ENCODE assay signal across 7 cellular contexts in genomic region chr5:169805937-169806700, GRCh38.
DNase-seq lines count a peak whose midpoint lies in the region; ATAC-seq lines count a peak whose summit lies in the region.

No MANE protein-coding gene starts in this region.

- no peak for DNase-seq in naive B cell
- no peak for DNase-seq in effector CD4-positive, alpha-beta T cell
- DNase-seq in stimulated activated naive CD4-positive, alpha-beta T cell treated with Interleukin-2 at 50 U/mL for 16 hours (lab: John Stamatoyannopoulos, UW) = no peak
- DNase-seq in NCI-H526 treated with DMSO at 0.1 percent for 48 hours (lab: John Stamatoyannopoulos, UW) = no peak

- H3K9me3 Mint-ChIP-seq in naive B cell = no peaks in the 10 kb centered on the region

- H3K27me3 Mint-ChIP-seq in naive B cell = no peaks in the 10 kb centered on the region

- peak overlapping the region in 2 of 8 donors; percentile 23 to 39 for H3K4me3 Mint-ChIP-seq in naive B cell

- H3K4me1 Mint-ChIP-seq in naive B cell = peaks cover 27 to 34% (median 30%) of the 10 kb centered on the region in 3 donors

- H3K36me3 Mint-ChIP-seq in naive B cell = peaks cover 16 to 29% of the 10 kb centered on the region in 2 donors

- peak; percentile 66 for ATAC-seq in GM18867 (IDR thresholded peaks at IDR 0.05; ENCODE audit: unreplicated experiment)
- ATAC-seq in GM21576 (IDR thresholded peaks at IDR 0.05; ENCODE audit: unreplicated experiment) = peak; percentile 51
- ATAC-seq in HG03342 (IDR thresholded peaks at IDR 0.05; ENCODE audit: unreplicated experiment) = peak; percentile 62
- ATAC-seq in naive B cell (ENCODE audit: low read depth in 2 of 2) = no peak

- peak overlapping the region in 5 of 6 donors; percentile 21 to 85 (median 44) for H3K27ac Mint-ChIP-seq in naive B cell

Comparison
In these comparisons a context has a peak if more than half of its experiments do, and no peak if none do; other contexts are left out.
1. ATAC-seq: peak in GM18867 (single experiment), GM21576 (single experiment) and HG03342 (single experiment); none in naive B cell (0 of 2).